In genomic region chr16:49849709-49850108, GRCh38 we compare ENCODE assay signal across 14 cellular contexts. TPM values are rescaled to one million over a fixed set of nuclear protein-coding genes. Genes with fewer than 3 reads are reported as not detected.
"Had no signal": no experiment of that assay in that cellular context is flagged by ENCODE, and none has a peak within 500 bp of the region (broad histone marks: within the 10 kb centered on the region; RNA-seq: fewer than 3 reads in every experiment).

No MANE protein-coding gene starts in this region.

- H3K9me3 Mint-ChIP-seq: activated CD4-positive, alpha-beta memory T cell treated with anti-CD3 and anti-CD28 coated beads for 36 hours; memory B cell; stimulated activated effector memory CD8-positive, alpha-beta T cell treated with anti-CD3 and anti-CD28 coated beads, Interleukin-12 subunit alpha, Interleukin-12 subunit beta, amount 100 ng/mL, for 72 hours had no signal

- H3K4me3 Mint-ChIP-seq: activated CD4-positive, alpha-beta memory T cell treated with anti-CD3 and anti-CD28 coated beads for 36 hours; activated naive CD8-positive, alpha-beta T cell; memory B cell; stimulated activated effector memory CD8-positive, alpha-beta T cell treated with anti-CD3 and anti-CD28 coated beads, Interleukin-12 subunit alpha, Interleukin-12 subunit beta, amount 100 ng/mL, for 72 hours had no signal

- H3K4me3 ChIP-seq: pancreas, sigmoid colon, stomach, testis had no signal

- H3K4me1 Mint-ChIP-seq: memory B cell; stimulated activated effector memory CD8-positive, alpha-beta T cell treated with anti-CD3 and anti-CD28 coated beads, Interleukin-12 subunit alpha, Interleukin-12 subunit beta, amount 100 ng/mL, for 72 hours had no signal

- H3K27ac ChIP-seq: neutrophil, pancreas, sigmoid colon, stomach, testis had no signal

- H3K36me3 ChIP-seq: neutrophil, pancreas, sigmoid colon, stomach had no signal

- H3K36me3 Mint-ChIP-seq: activated CD4-positive, alpha-beta memory T cell treated with anti-CD3 and anti-CD28 coated beads for 36 hours; activated naive CD8-positive, alpha-beta T cell; memory B cell; stimulated activated effector memory CD8-positive, alpha-beta T cell treated with anti-CD3 and anti-CD28 coated beads, Interleukin-12 subunit alpha, Interleukin-12 subunit beta, amount 100 ng/mL, for 72 hours had no signal

- H3K27ac Mint-ChIP-seq: activated CD4-positive, alpha-beta memory T cell treated with anti-CD3 and anti-CD28 coated beads for 36 hours; activated naive CD8-positive, alpha-beta T cell; memory B cell; stimulated activated effector memory CD8-positive, alpha-beta T cell treated with anti-CD3 and anti-CD28 coated beads, Interleukin-12 subunit alpha, Interleukin-12 subunit beta, amount 100 ng/mL, for 72 hours had no signal

- H3K4me1 ChIP-seq: pancreas had no signal

- DNase-seq: activated CD4-positive, alpha-beta memory T cell treated with anti-CD3 and anti-CD28 coated beads for 36 hours; activated CD4-positive, alpha-beta T cell treated with anti-CD3 and anti-CD28 coated beads for 4 hours; effector CD4-positive, alpha-beta T cell; left ventricle myocardium superior; pancreas; sigmoid colon; stimulated activated CD4-positive, alpha-beta T cell treated with anti-CD3 and anti-CD28 coated beads, Interleukin-4, amount 100 ng/mL, for 24 hours; stomach; testis had no signal

- H3K27me3 ChIP-seq: pancreas, testis had no signal

- ATAC-seq: esophagus mucosa; left ventricle myocardium superior; pancreas; stimulated activated effector memory CD8-positive, alpha-beta T cell treated with anti-CD3 and anti-CD28 coated beads, Interleukin-12 subunit alpha, Interleukin-12 subunit beta, amount 100 ng/mL, for 72 hours had no signal

- H3K9me3 ChIP-seq: neutrophil, pancreas, sigmoid colon, stomach, testis had no signal

RNA-seq across cellular contexts. Expression of gene ZNF423, which starts 6.2 kb away (rescaled TPM):
- total RNA-seq: activated CD4-positive, alpha-beta memory T cell treated with anti-CD3 and anti-CD28 coated beads for 36 hours had no signal
